In the genomic region with DNA sequence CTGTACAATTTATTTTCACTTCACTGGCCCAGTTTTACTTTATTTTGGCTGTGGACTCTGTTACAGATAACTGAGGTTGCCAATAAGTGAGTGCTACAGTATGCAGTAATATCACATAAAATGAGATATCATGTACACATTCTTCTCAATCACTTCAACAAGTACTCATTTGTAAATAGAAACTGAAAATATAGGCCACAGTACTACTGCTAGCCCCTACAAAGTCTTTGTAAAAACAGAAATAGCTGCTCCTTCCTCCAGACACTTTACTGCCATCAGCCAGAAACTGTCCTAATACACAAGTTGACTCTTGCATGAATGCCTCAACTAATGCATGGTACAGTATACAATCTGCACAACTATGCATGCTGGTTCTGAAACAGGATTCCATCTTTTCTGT, we compare ENCODE assay signal across 1 cellular context.
TF ChIP-seq lines count a peak whose summit lies in the region.

No MANE protein-coding gene starts in this region.

TF ChIP-seq in GM12878, 131 proteins besides CTCF, POLR2A, EP300 and RAD21:
- TF ChIP-seq, protein P1, sequence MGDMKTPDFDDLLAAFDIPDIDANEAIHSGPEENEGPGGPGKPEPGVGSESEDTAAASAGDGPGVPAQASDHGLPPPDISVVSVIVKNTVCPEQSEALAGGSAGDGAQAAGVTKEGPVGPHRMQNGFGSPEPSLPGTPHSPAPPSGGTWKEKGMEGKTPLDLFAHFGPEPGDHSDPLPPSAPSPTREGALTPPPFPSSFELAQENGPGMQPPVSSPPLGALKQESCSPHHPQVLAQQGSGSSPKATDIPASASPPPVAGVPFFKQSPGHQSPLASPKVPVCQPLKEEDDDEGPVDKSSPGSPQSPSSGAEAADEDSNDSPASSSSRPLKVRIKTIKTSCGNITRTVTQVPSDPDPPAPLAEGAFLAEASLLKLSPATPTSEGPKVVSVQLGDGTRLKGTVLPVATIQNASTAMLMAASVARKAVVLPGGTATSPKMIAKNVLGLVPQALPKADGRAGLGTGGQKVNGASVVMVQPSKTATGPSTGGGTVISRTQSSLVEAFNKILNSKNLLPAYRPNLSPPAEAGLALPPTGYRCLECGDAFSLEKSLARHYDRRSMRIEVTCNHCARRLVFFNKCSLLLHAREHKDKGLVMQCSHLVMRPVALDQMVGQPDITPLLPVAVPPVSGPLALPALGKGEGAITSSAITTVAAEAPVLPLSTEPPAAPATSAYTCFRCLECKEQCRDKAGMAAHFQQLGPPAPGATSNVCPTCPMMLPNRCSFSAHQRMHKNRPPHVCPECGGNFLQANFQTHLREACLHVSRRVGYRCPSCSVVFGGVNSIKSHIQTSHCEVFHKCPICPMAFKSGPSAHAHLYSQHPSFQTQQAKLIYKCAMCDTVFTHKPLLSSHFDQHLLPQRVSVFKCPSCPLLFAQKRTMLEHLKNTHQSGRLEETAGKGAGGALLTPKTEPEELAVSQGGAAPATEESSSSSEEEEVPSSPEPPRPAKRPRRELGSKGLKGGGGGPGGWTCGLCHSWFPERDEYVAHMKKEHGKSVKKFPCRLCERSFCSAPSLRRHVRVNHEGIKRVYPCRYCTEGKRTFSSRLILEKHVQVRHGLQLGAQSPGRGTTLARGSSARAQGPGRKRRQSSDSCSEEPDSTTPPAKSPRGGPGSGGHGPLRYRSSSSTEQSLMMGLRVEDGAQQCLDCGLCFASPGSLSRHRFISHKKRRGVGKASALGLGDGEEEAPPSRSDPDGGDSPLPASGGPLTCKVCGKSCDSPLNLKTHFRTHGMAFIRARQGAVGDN (IDR thresholded peaks at IDR 0.05), result 0 out of 2 replicates have a peak, but pooled peaks have one; percentile 22
- TF ChIP-seq ZNF24 (IDR thresholded peaks at IDR 0.05), result 0 out of 2 replicates have a peak, but pooled peaks have one; percentile 51
- peak; percentile 74; the same call in 1 of the 2 replicates for TF ChIP-seq SMARCA5 (IDR thresholded peaks at IDR 0.05)
- TF ChIP-seq GABPA (IDR thresholded peaks at IDR 0.05; ENCODE audit: low read depth), result no peak
